In the genomic region with DNA sequence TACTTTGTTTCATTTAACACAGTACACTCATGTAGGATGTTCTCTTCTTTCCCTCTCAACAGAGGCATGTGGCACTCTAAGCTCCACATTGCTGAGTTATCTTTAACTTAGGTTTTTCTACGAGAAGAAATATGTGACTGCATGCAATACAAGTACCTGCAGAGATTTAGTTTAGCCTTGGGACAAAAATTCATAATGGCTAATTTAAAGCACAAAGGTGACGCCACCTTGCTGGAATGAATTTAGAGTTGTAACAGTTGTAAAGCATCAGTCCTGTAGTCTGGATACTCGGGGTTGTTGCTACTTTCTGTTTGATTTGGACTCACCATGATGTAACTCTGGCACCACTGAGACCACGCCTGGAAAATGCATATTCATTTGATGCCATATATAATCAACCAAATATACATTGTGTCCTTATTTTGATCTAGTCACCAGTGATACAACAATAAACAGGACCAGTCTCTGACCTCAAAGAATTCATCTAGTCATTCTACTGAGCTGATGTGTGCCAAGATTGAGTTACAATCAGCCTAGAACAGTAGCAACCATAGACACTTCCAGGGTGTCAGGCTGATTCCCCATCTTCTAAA, we compare ENCODE assay signal across 31 cellular contexts.
"Had no signal": no experiment of that assay in that cellular context is flagged by ENCODE, and none has a peak within 500 bp of the region (broad histone marks: within the 10 kb centered on the region; RNA-seq: fewer than 3 reads in every experiment).

No MANE protein-coding gene starts in this region.

- H3K9me3 ChIP-seq: ascending aorta, body of pancreas, MG63 had no signal

- H3K27me3 ChIP-seq: ascending aorta, body of pancreas, MG63 had no signal

- ATAC-seq: activated naive CD4-positive, alpha-beta T cell treated with anti-CD3 and anti-CD28 coated beads, Interleukin-2, amount 50 U/mL, for 72 hours; activated naive CD8-positive, alpha-beta T cell treated with anti-CD3 and anti-CD28 coated beads, Interleukin-2, amount 50 U/mL, for 24 hours; activated T-cell treated with anti-CD3 and anti-CD28 coated beads, Interleukin-2, amount 50 U/mL, for 4 hours; body of pancreas; T-helper 17 cell; WTC11 had no signal

- H3K36me3 ChIP-seq: ascending aorta, MG63 had no signal

- H3K27ac ChIP-seq: ascending aorta, body of pancreas, PC-9 had no signal

- DNase-seq: activated CD4-positive, alpha-beta memory T cell treated with anti-CD3 and anti-CD28 coated beads for 36 hours; activated CD4-positive, alpha-beta T cell treated with anti-CD3 and anti-CD28 coated beads for 1 hour; activated CD4-positive, alpha-beta T cell treated with anti-CD3 and anti-CD28 coated beads, Interleukin-2, amount 10 ng/mL, durations not matched to agents 7 days and 5 days; activated CD8-positive, alpha-beta memory T cell treated with anti-CD3 and anti-CD28 coated beads for 24 hours; activated effector memory CD4-positive, alpha-beta T cell treated with anti-CD3 and anti-CD28 coated beads, Interleukin-2, amount 50 U/mL, for 16 hours; activated naive CD4-positive, alpha-beta T cell treated with Interleukin-2 at 50 U/mL for 16 hours; activated naive CD8-positive, alpha-beta T cell treated with anti-CD3 and anti-CD28 coated beads, Interleukin-2, amount 50 U/mL, for 24 hours; activated T-cell treated with anti-CD3 and anti-CD28 coated beads, Interleukin-2, amount 50 U/mL, for 4 hours; amniotic stem cell; body of pancreas; Kasumi-1; KBM-7; MG63; MV-4-11; NCI-H1092 treated with DMSO at 0.1 percent for 48 hours; NCI-H1417 treated with DMSO at 0.1 percent for 48 hours; NCI-H1694; NCI-H2029; NCI-H2107; NCI-H345; NCI-H510A; NCI-H526 treated with DMSO at 0.1 percent for 48 hours; NCI-H82; NK-92 treated with Interleukin-12 subunit alpha and Interleukin-12 subunit beta, amount 100 ng/mL, for 24 hours; PC-9; SIG-M5; T-helper 17 cell; T-helper 9 cell had no signal

- H3K4me3 ChIP-seq: ascending aorta, body of pancreas, MG63, PC-9 had no signal

- H3K4me2 ChIP-seq: PC-9 had no signal

- H3K4me1 ChIP-seq: ascending aorta, body of pancreas had no signal

- H2AFZ ChIP-seq: PC-9 had no signal
